In the genomic region with DNA sequence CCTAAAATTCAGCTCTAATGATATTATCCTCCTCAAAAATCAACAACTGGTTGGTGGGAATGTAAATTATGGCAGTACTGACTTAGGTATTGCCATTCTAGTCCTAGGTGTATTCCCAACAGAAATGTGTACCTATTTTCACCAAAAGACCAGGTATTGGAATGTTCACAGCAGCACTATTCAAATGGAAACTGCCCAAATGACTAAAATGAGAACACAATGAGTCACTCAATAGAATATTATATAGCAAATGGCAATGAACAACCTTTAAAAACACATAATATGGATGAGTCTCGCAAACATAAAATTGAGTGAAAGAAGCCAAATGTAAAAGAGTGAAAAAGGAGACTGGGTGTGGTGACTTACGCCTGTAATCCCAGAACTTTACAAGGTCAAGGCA, we compare ENCODE assay signal across 16 cellular contexts.
"Had no signal": no experiment of that assay in that cellular context is flagged by ENCODE, and none has a peak within 500 bp of the region (broad histone marks: within the 10 kb centered on the region; RNA-seq: fewer than 3 reads in every experiment).

No MANE protein-coding gene starts in this region.

- DNase-seq: activated CD4-positive, alpha-beta memory T cell treated with anti-CD3 and anti-CD28 coated beads, Interleukin-2, amount 10 ng/mL, durations not matched to agents 7 days and 5 days; activated gamma-delta T cell; activated naive CD8-positive, alpha-beta T cell treated with anti-CD3 and anti-CD28 coated beads, Interleukin-2, amount 10 ng/mL, durations not matched to agents 7 days and 5 days; activated T-cell treated with anti-CD3 and anti-CD28 coated beads, Interleukin-2, amount 50 U/mL, for 4 hours; anterior cingulate cortex; cerebellar nuclear complex; effector memory CD4-positive, alpha-beta T cell; foreskin melanocyte; kidney glomerular epithelial cell; mesenchymal stem cell; naive thymus-derived CD8-positive, alpha-beta T cell; stimulated activated CD4-positive, alpha-beta T cell treated with anti-CD3 and anti-CD28 coated beads, Interleukin-12 subunit alpha, Interleukin-12 subunit beta, amount 100 ng/mL, for 4 hours; stimulated activated CD4-positive, alpha-beta T cell treated with anti-CD3 and anti-CD28 coated beads, Interleukin-2, amount 100 ng/mL, for 24 hours; substantia nigra; trophoblast cell had no signal

- H3K36me3 Mint-ChIP-seq: activated naive CD8-positive, alpha-beta T cell treated with anti-CD3 and anti-CD28 coated beads, Interleukin-2, amount 10 ng/mL, durations not matched to agents 7 days and 5 days; naive thymus-derived CD8-positive, alpha-beta T cell; stimulated activated memory B cell treated with anti-CD40 and anti-IgM and Interleukin-4, amounts not matched to agents 10 μg/mL and 1 μg/mL and 100 μg/mL, for 72 hours had no signal

- H3K27ac Mint-ChIP-seq: activated CD4-positive, alpha-beta memory T cell treated with anti-CD3 and anti-CD28 coated beads, Interleukin-2, amount 10 ng/mL, durations not matched to agents 7 days and 5 days; activated naive CD8-positive, alpha-beta T cell treated with anti-CD3 and anti-CD28 coated beads, Interleukin-2, amount 10 ng/mL, durations not matched to agents 7 days and 5 days; naive thymus-derived CD8-positive, alpha-beta T cell; stimulated activated memory B cell treated with anti-CD40 and anti-IgM and Interleukin-4, amounts not matched to agents 10 μg/mL and 1 μg/mL and 100 μg/mL, for 72 hours had no signal

- ATAC-seq: activated T-cell treated with anti-CD3 and anti-CD28 coated beads, Interleukin-2, amount 50 U/mL, for 4 hours; naive thymus-derived CD8-positive, alpha-beta T cell; stimulated activated memory B cell treated with anti-CD40 and anti-IgM and Interleukin-4, amounts not matched to agents 10 μg/mL and 1 μg/mL and 100 μg/mL, for 72 hours had no signal

- H3K4me3 Mint-ChIP-seq: activated CD4-positive, alpha-beta memory T cell treated with anti-CD3 and anti-CD28 coated beads, Interleukin-2, amount 10 ng/mL, durations not matched to agents 7 days and 5 days; activated naive CD8-positive, alpha-beta T cell treated with anti-CD3 and anti-CD28 coated beads, Interleukin-2, amount 10 ng/mL, durations not matched to agents 7 days and 5 days; activated T-cell treated with anti-CD3 and anti-CD28 coated beads, Interleukin-2, amount 50 U/mL, for 4 hours; naive thymus-derived CD8-positive, alpha-beta T cell; stimulated activated memory B cell treated with anti-CD40 and anti-IgM and Interleukin-4, amounts not matched to agents 10 μg/mL and 1 μg/mL and 100 μg/mL, for 72 hours had no signal

- H3K27me3 Mint-ChIP-seq: naive thymus-derived CD8-positive, alpha-beta T cell; stimulated activated memory B cell treated with anti-CD40 and anti-IgM and Interleukin-4, amounts not matched to agents 10 μg/mL and 1 μg/mL and 100 μg/mL, for 72 hours had no signal

- H3K9me3 Mint-ChIP-seq: activated CD4-positive, alpha-beta memory T cell treated with anti-CD3 and anti-CD28 coated beads, Interleukin-2, amount 10 ng/mL, durations not matched to agents 7 days and 5 days; activated naive CD8-positive, alpha-beta T cell treated with anti-CD3 and anti-CD28 coated beads, Interleukin-2, amount 10 ng/mL, durations not matched to agents 7 days and 5 days; activated T-cell treated with anti-CD3 and anti-CD28 coated beads, Interleukin-2, amount 50 U/mL, for 4 hours; naive thymus-derived CD8-positive, alpha-beta T cell; stimulated activated memory B cell treated with anti-CD40 and anti-IgM and Interleukin-4, amounts not matched to agents 10 μg/mL and 1 μg/mL and 100 μg/mL, for 72 hours had no signal
